Comparison of ENCODE assay signal across 8 cellular contexts in the genomic region with DNA sequence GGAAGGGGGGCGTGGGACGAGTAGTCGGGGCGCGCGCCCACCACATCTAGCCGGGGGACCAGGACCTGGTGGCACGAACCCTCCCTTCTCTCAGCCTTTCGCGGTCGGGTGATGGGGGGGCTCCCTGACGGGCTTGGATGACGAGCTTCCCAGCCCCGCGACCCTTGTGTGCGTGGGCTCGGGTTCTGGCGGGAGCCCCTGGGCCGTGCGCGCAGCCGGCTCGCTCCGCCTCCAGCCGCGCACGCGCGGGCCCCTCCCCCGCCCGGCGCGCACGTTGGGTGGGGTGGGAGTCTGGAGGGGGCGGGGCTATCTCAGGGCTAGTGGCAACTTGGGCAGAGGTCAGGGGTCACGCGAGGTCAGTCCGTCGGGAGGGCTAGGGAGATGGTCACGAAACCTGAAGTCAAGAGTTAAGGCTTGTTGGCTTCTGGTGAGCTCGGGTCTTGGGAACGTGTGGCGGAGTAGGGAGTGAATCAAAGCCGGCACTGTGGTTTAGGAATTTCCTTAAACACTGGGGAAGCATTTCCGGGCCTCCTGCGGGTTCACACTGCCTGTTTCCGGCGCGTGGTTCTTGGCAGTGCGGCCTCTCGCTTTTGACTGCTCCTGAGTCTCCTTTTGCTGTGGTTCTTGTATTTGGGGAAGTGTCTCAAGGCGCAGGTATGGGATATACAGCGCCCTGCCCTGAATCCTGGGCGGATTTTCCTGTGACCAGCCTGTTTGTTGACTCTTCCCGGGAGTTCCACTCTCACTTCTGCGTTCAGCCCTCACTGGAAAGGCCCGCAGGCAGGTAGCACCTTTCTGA. TPM values are rescaled to one million over a fixed set of nuclear protein-coding genes. Genes with fewer than 3 reads are reported as not detected.
A peak's percentile ranks its signal among the peaks of the same experiment; 100 is the strongest.
DNase-seq lines count a peak whose midpoint lies in the region; ATAC-seq and TF ChIP-seq lines count a peak whose summit lies in the region.

A gene (plus strand): TSS at position 356 of the 799 bp plus-strand sequence. CDS start 1,654 bp downstream, outside the sequence.

- H3K36me3 Mint-ChIP-seq in natural killer cell treated with Interleukin-12 subunit alpha and Interleukin-12 subunit beta and Interleukin-15 and Interleukin-18, amount 100 ng/mL, for 72 hours, result peaks cover 16% of the 10 kb centered on the region

- H2AFZ ChIP-seq in DND-41 (ENCODE audit: low read depth, low read length), result peak within 1 kb of the TSS; percentile 84
- peak within 1 kb of the TSS; percentile 78; the same call in 1 of the 2 replicates for H2AFZ ChIP-seq in Karpas-422 (ENCODE audit: low read length)

- H3K27me3 Mint-ChIP-seq in natural killer cell treated with Interleukin-12 subunit alpha and Interleukin-12 subunit beta and Interleukin-15 and Interleukin-18, amount 100 ng/mL, for 72 hours, result no peaks in the 10 kb centered on the region

- peaks cover 21% of the 10 kb centered on the region; the same call in 1 of the 2 replicates for H4K20me1 ChIP-seq in DND-41 (ENCODE audit: insufficient read depth, low read length)
- peaks cover 11% of the 10 kb centered on the region; the same call in 1 of the 2 replicates for H4K20me1 ChIP-seq in Karpas-422 (ENCODE audit: insufficient read depth, low read depth, low read length)

- no peaks in the 10 kb centered on the region for H3K9me2 ChIP-seq in Karpas-422 (replicated peaks; ENCODE audit: insufficient read depth, low read length)

- DNase-seq in DND-41 (peak; percentile 90), Karpas-422 (peak; percentile 95), fibroblast of pulmonary artery (ENCODE audit: low read depth) (peak; percentile 83)
- DNase-seq in activated effector memory CD4-positive, alpha-beta T cell treated with Interleukin-2 at 50 U/mL for 16 hours, result peak; percentile 75
- peak; percentile 93 for DNase-seq in natural killer cell treated with Interleukin-12 subunit alpha and Interleukin-12 subunit beta and Interleukin-15 and Interleukin-18, amount 100 ng/mL, for 72 hours (ENCODE audit: low spot score)
- peak; percentile 69 to 86 (median 80) for DNase-seq in stimulated activated naive CD4-positive, alpha-beta T cell (lab: John Stamatoyannopoulos, UW)

- TF ChIP-seq CTCF in DND-41 (IDR thresholded peaks at IDR 0.05; ENCODE audit: borderline replicate concordance, extremely low read depth, low read length, poor library complexity, severe bottlenecking) (no peak), fibroblast of pulmonary artery (IDR thresholded peaks at IDR 0.05; ENCODE audit: low read length, missing control alignments) (no peak)

- peak within 1 kb of the TSS; percentile 100 for H3K9ac ChIP-seq in DND-41 (ENCODE audit: low read depth, low read length)
- peak within 1 kb of the TSS; percentile 100 for H3K9ac ChIP-seq in Karpas-422 (ENCODE audit: low read length)

- peak within 1 kb of the TSS; percentile 99 to 100 for H3K27ac Mint-ChIP-seq in natural killer cell treated with Interleukin-12 subunit alpha and Interleukin-12 subunit beta and Interleukin-15 and Interleukin-18, amount 100 ng/mL, for 72 hours

- no peaks in the 10 kb centered on the region for H3K9me3 Mint-ChIP-seq in natural killer cell treated with Interleukin-12 subunit alpha and Interleukin-12 subunit beta and Interleukin-15 and Interleukin-18, amount 100 ng/mL, for 72 hours

- H3K4me1 ChIP-seq in DND-41 (ENCODE audit: insufficient read depth, low read length) (peaks cover 32% of the 10 kb centered on the region), Karpas-422 (ENCODE audit: low read length) (peaks cover 24% of the 10 kb centered on the region)

- H3K79me2 ChIP-seq in DND-41 (ENCODE audit: insufficient read depth, low read length) (peaks cover 49% of the 10 kb centered on the region), Karpas-422 (ENCODE audit: low read length) (peaks cover 39% of the 10 kb centered on the region)

- peak; percentile 49 for ATAC-seq in DND-41 (ENCODE audit: insufficient read depth, low read depth)
- peak; percentile 35 for ATAC-seq in GM21825 (IDR thresholded peaks at IDR 0.05; ENCODE audit: unreplicated experiment)
- peak; percentile 71 to 76 for ATAC-seq in natural killer cell treated with Interleukin-12 subunit alpha and Interleukin-12 subunit beta and Interleukin-15 and Interleukin-18, amount 100 ng/mL, for 72 hours

- TF ChIP-seq POLR2A in Raji (IDR thresholded peaks at IDR 0.05; ENCODE audit: insufficient read depth, low read depth, low read length), result peak; percentile 75

- H3K27me3 ChIP-seq in DND-41 (ENCODE audit: insufficient read depth, low read length, poor library complexity) (no peaks in the 10 kb centered on the region), Karpas-422 (ENCODE audit: low read length) (no peaks in the 10 kb centered on the region)

- H3K9me3 ChIP-seq in DND-41 (ENCODE audit: insufficient read depth, low read length, severe bottlenecking) (no peaks in the 10 kb centered on the region), Karpas-422 (ENCODE audit: low read length) (no peaks in the 10 kb centered on the region)

- H3K36me3 ChIP-seq in DND-41 (ENCODE audit: insufficient read depth, low read length), result peaks cover 47% of the 10 kb centered on the region
- H3K36me3 ChIP-seq in Karpas-422 (ENCODE audit: insufficient read depth, low read length), result peaks cover 22% of the 10 kb centered on the region

- peaks cover 32 to 34% of the 10 kb centered on the region in 2 donors for H3K4me1 Mint-ChIP-seq in natural killer cell treated with Interleukin-12 subunit alpha and Interleukin-12 subunit beta and Interleukin-15 and Interleukin-18, amount 100 ng/mL, for 72 hours (ENCODE audit: low read depth in 2 of 2)

- peak within 1 kb of the TSS; percentile 91 for H3K4me3 Mint-ChIP-seq in natural killer cell treated with Interleukin-12 subunit alpha and Interleukin-12 subunit beta and Interleukin-15 and Interleukin-18, amount 100 ng/mL, for 72 hours

- H3K4me2 ChIP-seq in DND-41 (ENCODE audit: insufficient read depth, low read length) (peak within 1 kb of the TSS; percentile 63), Karpas-422 (ENCODE audit: low read depth, low read length, poor library complexity, severe bottlenecking) (peak within 1 kb of the TSS; percentile 99)

- H3K27ac ChIP-seq in DND-41 (ENCODE audit: low read length), result peak within 1 kb of the TSS; percentile 98
- peak within 1 kb of the TSS; percentile 96 for H3K27ac ChIP-seq in Karpas-422 (ENCODE audit: low read length)

- H3K4me3 ChIP-seq in DND-41 (ENCODE audit: low read depth in 1 of 2, low read length in 2 of 2), result peak within 1 kb of the TSS; percentile 84 to 88
- peak within 1 kb of the TSS; percentile 77 for H3K4me3 ChIP-seq in Karpas-422 (ENCODE audit: low read length)
- peak within 1 kb of the TSS; percentile 95 for H3K4me3 ChIP-seq in fibroblast of pulmonary artery (replicated peaks; ENCODE audit: low read depth, low read length)

RNA-seq across cellular contexts. Expression of the gene that starts here (rescaled TPM):
- 13.2 and 21.2 TPM in 2 replicates for total RNA-seq in Karpas-422 (2014; rRNA removed; shearing (Covaris generic); ENCODE audit: low replicate concordance)
- total RNA-seq in natural killer cell treated with Interleukin-12 subunit alpha and Interleukin-12 subunit beta and Interleukin-15 and Interleukin-18, amount 100 ng/mL, for 72 hours, result 100 to 1,000 TPM in 1 of 2 donors, 10 to 100 TPM in 1; 90.8 to 121 TPM

Comparison
In these comparisons a context has a peak if more than half of its experiments do, and no peak if none do; other contexts are left out.
1. Peak in every context shown above with its lines: DNase-seq, ATAC-seq, H3K4me3 ChIP-seq and H3K27ac ChIP-seq.